Comparison of ENCODE assay signal across 1 cellular context in the genomic region with DNA sequence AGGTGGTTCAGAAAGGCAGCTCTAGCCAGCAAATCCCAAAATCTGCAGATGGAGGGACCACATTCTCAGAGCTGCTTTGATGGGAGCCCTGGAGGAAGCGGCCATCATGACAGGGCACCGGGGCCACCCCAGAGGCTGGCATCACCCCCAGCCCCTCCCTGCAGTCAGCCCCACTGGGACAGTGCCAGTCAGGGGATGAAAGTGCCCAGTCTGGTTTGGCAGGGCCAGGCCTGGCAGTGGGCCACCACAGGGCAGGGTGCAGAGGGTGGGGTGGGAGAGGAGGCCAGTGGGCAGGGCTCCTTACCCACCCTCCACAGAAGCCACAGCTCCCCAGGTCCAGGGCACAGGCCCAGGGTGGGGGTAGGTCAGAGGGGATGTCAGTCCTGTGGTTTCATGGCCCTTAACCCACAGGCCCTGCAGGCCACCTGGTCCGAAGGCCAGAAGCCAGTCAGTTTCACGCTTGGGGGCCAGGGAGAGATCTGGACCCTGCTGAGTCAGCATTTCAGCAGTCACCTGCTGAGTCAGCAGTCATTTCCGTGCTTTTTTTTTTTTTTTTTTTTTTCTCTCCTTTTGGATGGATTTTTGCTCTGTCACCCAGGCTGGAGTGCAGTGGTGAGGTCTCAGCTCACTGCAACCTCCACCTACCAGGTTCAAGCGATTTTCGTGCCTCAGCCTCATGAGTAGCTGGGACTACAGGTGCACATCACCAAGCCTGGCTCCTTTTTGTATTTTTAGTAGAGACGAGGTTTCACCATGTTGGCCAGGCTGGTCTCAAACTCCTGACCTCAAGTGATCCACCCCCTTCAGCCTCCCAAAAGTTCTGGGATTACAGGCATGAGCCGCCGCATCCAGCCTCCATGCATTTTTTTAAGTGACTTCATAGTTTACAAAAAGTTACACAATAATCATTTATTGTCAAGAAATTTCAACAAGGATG.
A peak's percentile ranks its signal among the peaks of the same experiment; 100 is the strongest.
TF ChIP-seq lines count a peak whose summit lies in the region.

No MANE protein-coding gene starts in this region.

TF ChIP-seq in WTC11, 78 proteins besides CTCF, POLR2A, EP300 and RAD21:
- TF ChIP-seq SOX15 (CRISPR knock-in tag; IDR thresholded peaks at IDR 0.05) (no peak), ZNF423 (CRISPR knock-in tag; IDR thresholded peaks at IDR 0.05) (peak; percentile 41; the same call in 1 of the 2 replicates), NFE2L1 (CRISPR knock-in tag; IDR thresholded peaks at IDR 0.05) (peak; percentile 78), NFATC4 (CRISPR knock-in tag; IDR thresholded peaks at IDR 0.05) (peak; percentile 84)
